ENCODE assay signal across 8 cellular contexts in the genomic region with DNA sequence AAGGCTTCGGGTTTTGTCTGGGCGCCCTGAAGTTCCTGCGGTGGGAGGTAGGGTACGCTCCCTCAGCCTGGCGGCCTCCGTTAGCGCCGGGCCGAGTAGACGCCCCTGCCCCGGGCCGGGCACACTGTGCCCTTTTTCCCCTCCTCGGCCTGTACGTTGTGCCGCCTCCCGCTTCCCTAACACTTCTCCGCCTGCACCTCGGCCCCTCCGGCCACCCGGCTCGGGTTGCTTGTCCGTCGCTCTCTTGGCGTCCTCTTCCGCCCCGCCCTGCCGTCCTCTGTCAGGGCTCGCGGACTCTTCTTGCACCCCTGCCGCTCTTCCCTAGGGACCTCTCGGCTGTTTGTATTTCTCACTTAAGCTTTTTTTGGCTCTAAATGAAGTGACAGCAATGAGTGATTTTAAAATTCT. TPM values are rescaled to one million over a fixed set of nuclear protein-coding genes. Genes with fewer than 3 reads are reported as not detected.
A peak's percentile ranks its signal among the peaks of the same experiment; 100 is the strongest.
DNase-seq lines count a peak whose midpoint lies in the region; ATAC-seq and TF ChIP-seq lines count a peak whose summit lies in the region.

No MANE protein-coding gene starts in this region.

- 0 to 1% (median 1%) methylated on average over 29 to 31 of the region's 31 CpGs for WGBS in psoas muscle, 3 donors

- H3K4me3 Mint-ChIP-seq in activated CD4-positive, alpha-beta memory T cell treated with anti-CD3 and anti-CD28 coated beads for 36 hours: peak overlapping the region; percentile 98

- peak overlapping the region; percentile 84 to 97 (median 91) for H3K9ac ChIP-seq in BLaER1 treated with 17β-estradiol and CSF1 and Interleukin-3, amounts not matched to agents 10 nM and 100 nM

- no peaks in the 10 kb centered on the region for H3K9me3 Mint-ChIP-seq in activated CD4-positive, alpha-beta memory T cell treated with anti-CD3 and anti-CD28 coated beads for 36 hours

- H3K27me3 ChIP-seq in BLaER1 treated with 17β-estradiol and CSF1 and Interleukin-3, amounts not matched to agents 10 nM and 100 nM: no peaks in the 10 kb centered on the region
- H3K27me3 ChIP-seq in cardiac muscle cell (no peaks in the 10 kb centered on the region), psoas muscle (ENCODE audit: insufficient read depth in 3 of 3, low read length in 2 of 3) (peaks cover 0 to 4% (median 0%) of the 10 kb centered on the region in 3 donors)

- H3K9me3 ChIP-seq in BLaER1 treated with 17β-estradiol and CSF1 and Interleukin-3, amounts not matched to agents 10 nM and 100 nM (replicated peaks in 1 of 11): no peaks in the 10 kb centered on the region
- H3K9me3 ChIP-seq in cardiac muscle cell (ENCODE audit: low read depth): no peaks in the 10 kb centered on the region
- no peaks in the 10 kb centered on the region for H3K9me3 ChIP-seq in psoas muscle

- H3K4me3 ChIP-seq in BLaER1 treated with 17β-estradiol and CSF1 and Interleukin-3, amounts not matched to agents 10 nM and 100 nM: peak overlapping the region; percentile 59 to 94 (median 83)
- peak overlapping the region; percentile 89 for H3K4me3 ChIP-seq in cardiac muscle cell
- H3K4me3 ChIP-seq in psoas muscle: peak overlapping the region; percentile 73

- H3K36me3 Mint-ChIP-seq in activated CD4-positive, alpha-beta memory T cell treated with anti-CD3 and anti-CD28 coated beads for 36 hours: peaks cover 5% of the 10 kb centered on the region

- DNase-seq in NCI-H146 treated with DMSO at 0.1 percent for 48 hours (lab: John Stamatoyannopoulos, UW; ENCODE audit: unreplicated experiment) (peak; percentile 35), cardiac muscle cell (ENCODE audit: low read depth in 1 of 2, low spot score in 1 of 2) (peak; percentile 57 to 80), psoas muscle (peak; percentile 55 to 73), NCI-H2029 treated with DMSO at 0.1 percent for 48 hours (lab: John Stamatoyannopoulos, UW) (no peak)
- no peak for DNase-seq in activated CD4-positive, alpha-beta memory T cell treated with anti-CD3 and anti-CD28 coated beads for 36 hours

- H3K27ac Mint-ChIP-seq in activated CD4-positive, alpha-beta memory T cell treated with anti-CD3 and anti-CD28 coated beads for 36 hours: peak overlapping the region; percentile 99

- POLR2A ChIA-PET in activated CD4-positive, alpha-beta memory T cell treated with anti-CD3 and anti-CD28 coated beads for 36 hours (lab: Charles Lee): interaction anchor here (0.7 to 2.6 kb wide), 3 partner anchors 25 to 234 kb away, joined by 3 to 11 read pairs (median 4); partner anchors contain the start of genes PPP1R14D, RAD51 and RPUSD2

- H3K36me3 ChIP-seq in BLaER1 treated with 17β-estradiol and CSF1 and Interleukin-3, amounts not matched to agents 10 nM and 100 nM: peaks cover 0 to 17% (median 5%) of the 10 kb centered on the region in 11 experiments; a peak in 7 of 22 replicates
- H3K36me3 ChIP-seq in cardiac muscle cell (no peaks in the 10 kb centered on the region), psoas muscle (ENCODE audit: insufficient read depth in 1 of 2, low read depth in 1 of 2) (no peaks in the 10 kb centered on the region)

- intact Hi-C loops in activated CD4-positive, alpha-beta memory T cell treated with anti-CD3 and anti-CD28 coated beads for 36 hours (cut with micrococcal nuclease): loop anchor here (1.0 to 5.0 kb wide), 7 partner anchors 25 to 298 kb away; partner anchors contain the start of genes CCDC32, DNAJC17, RMDN3 and RPUSD2
- intact Hi-C loops in psoas muscle (cut with DNase I): loop anchor here (5.0 to 10.0 kb wide), 2 partner anchors 70 to 298 kb away; partner anchors contain the start of gene VPS18 (in 1 of the 2)

- H3K4me1 ChIP-seq in BLaER1 treated with 17β-estradiol and CSF1 and Interleukin-3, amounts not matched to agents 10 nM and 100 nM: peaks cover 10 to 37% (median 31%) of the 10 kb centered on the region in 10 experiments
- H3K4me1 ChIP-seq in cardiac muscle cell (ENCODE audit: low read depth): peaks cover 19% of the 10 kb centered on the region
- H3K4me1 ChIP-seq in psoas muscle: no peaks in the 10 kb centered on the region

- H3K4me2 ChIP-seq in BLaER1 treated with 17β-estradiol and CSF1 and Interleukin-3, amounts not matched to agents 10 nM and 100 nM: peak overlapping the region; percentile 74 to 94 (median 87)

- peak overlapping the region in 10 of 11 experiments; percentile 88 to 99 (median 92); a peak in 20 of 22 replicates for H3K27ac ChIP-seq in BLaER1 treated with 17β-estradiol and CSF1 and Interleukin-3, amounts not matched to agents 10 nM and 100 nM
- H3K27ac ChIP-seq in cardiac muscle cell (peak overlapping the region; percentile 97), psoas muscle (peak overlapping the region; percentile 91)

- peaks cover 25% of the 10 kb centered on the region for H3K4me1 Mint-ChIP-seq in activated CD4-positive, alpha-beta memory T cell treated with anti-CD3 and anti-CD28 coated beads for 36 hours (ENCODE audit: low read depth)

- peaks cover 0 to 4% (median 0%) of the 10 kb centered on the region in 11 experiments; a peak in 2 of 22 replicates for H4K20me1 ChIP-seq in BLaER1 treated with 17β-estradiol and CSF1 and Interleukin-3, amounts not matched to agents 10 nM and 100 nM

- H3K27me3 Mint-ChIP-seq in activated CD4-positive, alpha-beta memory T cell treated with anti-CD3 and anti-CD28 coated beads for 36 hours: peaks cover 10% of the 10 kb centered on the region

- TF ChIP-seq CTCF in cardiac muscle cell (IDR thresholded peaks at IDR 0.05; ENCODE audit: low read depth, low read length) (peak; percentile 12), psoas muscle (IDR thresholded peaks at IDR 0.05) (no peak)

- ATAC-seq in GM18499 (IDR thresholded peaks at IDR 0.05; ENCODE audit: insufficient read depth, unreplicated experiment) (peak; percentile 23), HG02840 (IDR thresholded peaks at IDR 0.05; ENCODE audit: low FRiP score, unreplicated experiment) (peak; percentile 36), psoas muscle (peak; percentile 44 to 57 (median 52))

- CTCF ChIA-PET in activated CD4-positive, alpha-beta memory T cell treated with anti-CD3 and anti-CD28 coated beads for 36 hours (lab: Charles Lee): interaction anchor here (0.9 to 1.1 kb wide), 2 partner anchors 10 to 85 kb away, joined by 3 to 4 read pairs; no protein-coding TSS in a partner anchor

RNA-seq across cellular contexts. Expression of gene KNL1, which starts 0.4 kb away (rescaled TPM):
- 10 to 100 TPM; 32.8 to 33.1 TPM for total RNA-seq in activated CD4-positive, alpha-beta memory T cell treated with anti-CD3 and anti-CD28 coated beads for 36 hours
- total RNA-seq in cardiac muscle cell (1.7 and 15.2 TPM in 2 replicates), psoas muscle (under 1 TPM in 3 of 4 donors, not detected in 1; 0.04 to 0.50 (median 0.49) TPM)
- polyA plus RNA-seq in cardiac muscle cell (1.4 and 12.1 TPM in 2 replicates), psoas muscle (under 1 TPM in 2 of 3 donors, not detected in 1; 0.03 to 0.18 TPM)

RNA-seq across cellular contexts. Expression of gene RPUSD2, which starts 25.3 kb away (rescaled TPM):
- 10 to 100 TPM; 12.7 to 13.7 TPM for total RNA-seq in activated CD4-positive, alpha-beta memory T cell treated with anti-CD3 and anti-CD28 coated beads for 36 hours
- 20.3 and 22.7 TPM in 2 replicates for total RNA-seq in cardiac muscle cell
- 19.7 and 20.3 TPM in 2 replicates for polyA plus RNA-seq in cardiac muscle cell
- 10 to 100 TPM in 3 of 4 donors, 1 to 10 TPM in 1; 8.7 to 12.5 (median 11.0) TPM for total RNA-seq in psoas muscle
- polyA plus RNA-seq in psoas muscle: 10 to 100 TPM in 2 of 3 donors, 1 to 10 TPM in 1; 9.4 to 10.9 (median 10.3) TPM

RNA-seq across cellular contexts. Expression of gene CCDC32, which starts 29.6 kb away (rescaled TPM):
- total RNA-seq in activated CD4-positive, alpha-beta memory T cell treated with anti-CD3 and anti-CD28 coated beads for 36 hours: 10 to 100 TPM; 28.6 to 29.2 TPM
- 16.7 and 20.2 TPM in 2 replicates for total RNA-seq in cardiac muscle cell
- polyA plus RNA-seq in cardiac muscle cell: 22.6 and 26.2 TPM in 2 replicates
- total RNA-seq in psoas muscle: 10 to 100 TPM in 3 of 4 donors, 1 to 10 TPM in 1; 9.3 to 23.6 (median 19.8) TPM
- polyA plus RNA-seq in psoas muscle: 10 to 100 TPM; 24.8 to 54.9 (median 38.5) TPM

Comparison
In these comparisons a context has a peak if more than half of its experiments do, and no peak if none do; other contexts are left out.
1. DNase-seq: peak in NCI-H146 treated with DMSO at 0.1 percent for 48 hours (single experiment), cardiac muscle cell (2 of 2) and psoas muscle (2 of 2); none in activated CD4-positive, alpha-beta memory T cell treated with anti-CD3 and anti-CD28 coated beads for 36 hours (single experiment) and NCI-H2029 treated with DMSO at 0.1 percent for 48 hours (single experiment).
2. Peak in every context shown above with its lines, with median percentiles within 50 percentile points of each other: H3K27ac ChIP-seq, H3K4me3 ChIP-seq and ATAC-seq.